27 cellular contexts compared by ENCODE assay signal in the genomic region with DNA sequence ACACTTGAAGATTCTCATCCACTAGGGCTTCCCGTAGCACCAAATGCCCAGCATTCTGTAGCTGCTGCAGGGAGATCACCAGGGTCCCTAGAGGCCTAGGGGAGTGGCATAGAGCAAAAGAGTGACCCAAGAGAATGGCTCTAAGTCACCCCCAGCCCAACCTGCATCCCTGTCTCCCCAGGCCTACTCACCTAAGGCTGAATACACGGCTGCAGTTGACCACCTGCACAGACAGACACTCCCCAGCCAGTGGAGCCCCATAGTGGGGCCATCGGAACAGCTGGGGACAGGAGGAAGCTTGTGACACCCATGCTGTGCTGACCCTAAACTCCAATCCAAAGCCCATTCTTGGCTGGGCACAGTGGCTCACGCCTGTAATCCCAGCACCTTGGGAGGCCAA.
"Had no signal": no experiment of that assay in that cellular context is flagged by ENCODE, and none has a peak within 500 bp of the region (broad histone marks: within the 10 kb centered on the region; RNA-seq: fewer than 3 reads in every experiment).

No MANE protein-coding gene starts in this region.

- H3K27me3 ChIP-seq: ascending aorta had no signal

- H3K4me3 ChIP-seq: ascending aorta, cardiac muscle cell, coronary artery, gastrocnemius medialis, upper lobe of left lung had no signal

- H3K36me3 ChIP-seq: ascending aorta, cardiac muscle cell, gastrocnemius medialis, upper lobe of left lung, WERI-Rb-1 had no signal

- H3K27ac ChIP-seq: ascending aorta, cardiac muscle cell, coronary artery, gastrocnemius medialis, upper lobe of left lung, WERI-Rb-1 had no signal

- H3K9me3 ChIP-seq: ascending aorta, gastrocnemius medialis, upper lobe of left lung had no signal

- DNase-seq: activated CD4-positive, alpha-beta T cell treated with anti-CD3 and anti-CD28 coated beads for 48 hours; activated CD4-positive, alpha-beta T cell treated with anti-CD3 and anti-CD28 coated beads, Interleukin-2, amount 50 U/mL, for 48 hours; activated CD8-positive, alpha-beta memory T cell treated with anti-CD3 and anti-CD28 coated beads for 24 hours; activated effector memory CD4-positive, alpha-beta T cell treated with Interleukin-2 at 50 U/mL for 16 hours; activated naive CD4-positive, alpha-beta T cell treated with anti-CD3 and anti-CD28 coated beads for 36 hours; activated naive CD8-positive, alpha-beta T cell treated with anti-CD3 and anti-CD28 coated beads, Interleukin-2, amount 10 ng/mL, durations not matched to agents 7 days and 5 days; cerebellar nuclear complex; effector memory CD8-positive, alpha-beta T cell; erythroblast; gastrocnemius medialis; glutamatergic neuron; right cardiac atrium; stimulated activated CD4-positive, alpha-beta T cell treated with anti-CD3 and anti-CD28 coated beads, Interleukin-12 subunit alpha, Interleukin-12 subunit beta, amount 100 ng/mL, for 4 hours; stimulated activated CD4-positive, alpha-beta T cell treated with anti-CD3 and anti-CD28 coated beads, Interleukin-4, amount 100 ng/mL, for 4 hours; stimulated activated CD8-positive, alpha-beta memory T cell treated with anti-CD3 and anti-CD28 coated beads, Interleukin-4, amount 100 ng/mL, for 48 hours; stimulated activated naive CD8-positive, alpha-beta T cell treated with anti-CD3 and anti-CD28 coated beads, Interleukin-15, amount 100 ng/mL, for 72 hours; substantia nigra; T-helper 17 cell; T1000; upper lobe of left lung; WERI-Rb-1 had no signal

- ATAC-seq: activated CD4-positive, CD25-positive, alpha-beta regulatory T cell treated with anti-CD3 and anti-CD28 coated beads, Interleukin-2, amount 50 U/mL, for 24 hours; effector memory CD8-positive, alpha-beta T cell; gastrocnemius medialis; natural killer cell treated with Interleukin-12 subunit alpha and Interleukin-12 subunit beta and Interleukin-15 and Interleukin-18, amount 100 ng/mL, for 72 hours; right cardiac atrium; stimulated activated memory B cell treated with anti-CD40 and anti-IgM and Interleukin-4, amounts not matched to agents 10 μg/mL and 1 μg/mL and 100 μg/mL, for 72 hours; stimulated activated naive CD8-positive, alpha-beta T cell treated with anti-CD3 and anti-CD28 coated beads, Interleukin-15, amount 100 ng/mL, for 72 hours; T-helper 17 cell had no signal
